15 cellular contexts compared by ENCODE assay signal in the genomic region with DNA sequence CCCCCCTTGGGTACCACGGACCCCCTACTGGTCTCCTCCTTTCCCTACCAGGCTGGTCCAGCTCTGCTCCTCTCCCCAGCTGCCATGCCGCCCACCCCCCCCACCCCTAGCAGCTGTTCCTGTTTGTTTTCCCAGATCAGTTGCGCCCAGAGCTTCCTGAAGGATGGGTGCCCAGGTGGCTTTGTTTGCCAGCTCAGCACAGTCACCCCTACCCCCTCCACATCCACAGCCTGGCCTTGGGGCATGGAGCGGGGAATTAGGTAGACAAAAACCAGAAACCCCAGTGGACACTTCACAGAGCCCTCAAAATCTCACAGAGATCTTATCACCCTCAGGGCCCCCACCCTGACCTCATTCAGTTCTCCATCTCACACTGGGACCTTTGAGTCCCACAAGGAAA. TPM values are rescaled to one million over a fixed set of nuclear protein-coding genes. Genes with fewer than 3 reads are reported as not detected.
DNase-seq lines count a peak whose midpoint lies in the region; ATAC-seq and TF ChIP-seq lines count a peak whose summit lies in the region.
"Had no signal": no experiment of that assay in that cellular context is flagged by ENCODE, and none has a peak within 500 bp of the region (broad histone marks: within the 10 kb centered on the region; RNA-seq: fewer than 3 reads in every experiment).

No MANE protein-coding gene starts in this region.

- TF ChIP-seq CTCF in Calu3 (IDR thresholded peaks at IDR 0.05; ENCODE audit: unreplicated experiment) (no peak), gastrocnemius medialis (IDR thresholded peaks at IDR 0.05 in 4 of 5, conservative IDR thresholded peaks at IDR 0.05 in 1 of 5) (no peak), osteocyte (IDR thresholded peaks at IDR 0.05) (no peak)

- WGBS in mesendoderm (ENCODE audit: extremely low coverage, insufficient coverage, low lambda C conversion rate), result no CpG with 5 or more reads among the region's 4 CpGs

- peaks cover 10% of the 10 kb centered on the region for H3K36me3 Mint-ChIP-seq in Calu3 (ENCODE audit: insufficient read depth, unreplicated experiment)
- H3K36me3 Mint-ChIP-seq in osteocyte (ENCODE audit: unreplicated experiment), result no peaks in the 10 kb centered on the region
- H3K36me3 Mint-ChIP-seq: activated naive CD8-positive, alpha-beta T cell treated with anti-CD3 and anti-CD28 coated beads for 36 hours had no signal

- intact Hi-C loops in Calu3 (cut with micrococcal nuclease; ENCODE audit: unreplicated experiment) (no loop called here), gastrocnemius medialis (cut with DNase I; ENCODE audit: low total_unique reads) (loop anchor here (1.0 to 10.0 kb wide), 5 partner anchors 122 to 298 kb away; a partner anchor contains a TSS)

- H3K4me1 Mint-ChIP-seq in Calu3 (ENCODE audit: low read depth, unreplicated experiment) (peaks cover 28% of the 10 kb centered on the region), osteocyte (ENCODE audit: unreplicated experiment) (peaks cover 13% of the 10 kb centered on the region)

- no peaks in the 10 kb centered on the region for H3K79me2 ChIP-seq in mesendoderm (ENCODE audit: control insufficient read depth, insufficient read depth, low read length)

- peak overlapping the region; percentile 71 for H3K4me3 Mint-ChIP-seq in Calu3 (ENCODE audit: low read depth, unreplicated experiment)
- H3K4me3 Mint-ChIP-seq in osteocyte (ENCODE audit: unreplicated experiment), result no peak overlapping the region
- H3K4me3 Mint-ChIP-seq: activated naive CD8-positive, alpha-beta T cell treated with anti-CD3 and anti-CD28 coated beads for 36 hours had no signal

- peak overlapping the region; percentile 68 for H3K18ac ChIP-seq in mesendoderm (ENCODE audit: low read length)

- no peak overlapping the region for H3K27ac ChIP-seq in mesendoderm (ENCODE audit: low read depth, low read length)
- H3K27ac ChIP-seq in gastrocnemius medialis, result peak overlapping the region in 2 of 4 donors; percentile 62 to 81

- no peaks in the 10 kb centered on the region for H3K9me3 ChIP-seq in gastrocnemius medialis

- H3K9ac ChIP-seq in mesendoderm (ENCODE audit: low read length), result no peak overlapping the region

- H3K79me1 ChIP-seq in mesendoderm (ENCODE audit: low read length), result no peaks in the 10 kb centered on the region

- no peak overlapping the region for H3K23ac ChIP-seq in mesendoderm (ENCODE audit: low read length)

- peak overlapping the region; percentile 87 for H3K56ac ChIP-seq in mesendoderm (ENCODE audit: low read length)

- peaks cover 78% of the 10 kb centered on the region for H3K27me3 Mint-ChIP-seq in Calu3 (ENCODE audit: unreplicated experiment)
- peaks cover 59% of the 10 kb centered on the region for H3K27me3 Mint-ChIP-seq in osteocyte (ENCODE audit: unreplicated experiment)

- H4K5ac ChIP-seq in mesendoderm (ENCODE audit: low read length), result no peak overlapping the region

- H3K27me3 ChIP-seq in mesendoderm (ENCODE audit: insufficient read depth, low read length, poor library complexity) (peaks cover 37% of the 10 kb centered on the region), gastrocnemius medialis (peaks cover 46 to 64% (median 54%) of the 10 kb centered on the region in 3 donors)

- H3K4me1 ChIP-seq in mesendoderm (ENCODE audit: control insufficient read depth, low read depth, low read length), result peaks cover 37% of the 10 kb centered on the region
- H3K4me1 ChIP-seq in gastrocnemius medialis, result peaks cover 10 to 21% of the 10 kb centered on the region in 2 donors

- H3K9me3 Mint-ChIP-seq in Calu3 (ENCODE audit: low read depth, unreplicated experiment) (no peaks in the 10 kb centered on the region), osteocyte (ENCODE audit: unreplicated experiment) (no peaks in the 10 kb centered on the region)
- H3K9me3 Mint-ChIP-seq: activated naive CD8-positive, alpha-beta T cell treated with anti-CD3 and anti-CD28 coated beads for 36 hours had no signal

- H3K27ac Mint-ChIP-seq in Calu3 (ENCODE audit: unreplicated experiment) (no peak overlapping the region), osteocyte (ENCODE audit: unreplicated experiment) (no peak overlapping the region)
- H3K27ac Mint-ChIP-seq: activated naive CD8-positive, alpha-beta T cell treated with anti-CD3 and anti-CD28 coated beads for 36 hours had no signal

- H2BK120ac ChIP-seq in mesendoderm (ENCODE audit: low read depth, low read length), result peak overlapping the region; percentile 3

- in situ Hi-C loops in gastrocnemius medialis (cut with MboI; ENCODE audit: low sequenced_read_pairs in 4 of 4), result no loop called here

- no peak overlapping the region for H3K4me2 ChIP-seq in mesendoderm (ENCODE audit: low read length)

- BruUV-seq in Calu3 (replicated peaks; lab: Mats Ljungman, UMichigan), result no TSS peak

- H2BK15ac ChIP-seq in mesendoderm (replicated peaks; ENCODE audit: low read depth), result no peak overlapping the region

- H2AK5ac ChIP-seq in mesendoderm (ENCODE audit: low read length), result peak overlapping the region; percentile 99

- H3K4ac ChIP-seq in mesendoderm (ENCODE audit: low read depth, low read length), result peak overlapping the region; percentile 44

- H3K4me3 ChIP-seq in mesendoderm (ENCODE audit: low read length) (no peak overlapping the region), gastrocnemius medialis (peak overlapping the region in 2 of 4 donors; percentile 52 to 53)

- CTCF ChIA-PET in Calu3 (lab: Charles Lee), result interaction anchor here (0.9 to 1.8 kb wide), 3 partner anchors 17 to 157 kb away, joined by 4 to 8 read pairs (median 5); no protein-coding TSS in a partner anchor

- H3K36me3 ChIP-seq in mesendoderm (ENCODE audit: control insufficient read depth, insufficient read depth, low read length) (no peaks in the 10 kb centered on the region), gastrocnemius medialis (no peaks in the 10 kb centered on the region)

- H4K8ac ChIP-seq in mesendoderm (ENCODE audit: low read depth, low read length), result no peak overlapping the region

- ATAC-seq in gastrocnemius medialis, result no peak
- ATAC-seq in HG03457 (IDR thresholded peaks at IDR 0.05; ENCODE audit: unreplicated experiment), result no peak

- no peak for TF ChIP-seq POLR2A in gastrocnemius medialis (IDR thresholded peaks at IDR 0.05)

- no peak for DNase-seq in Calu3
- peak; percentile 44 for DNase-seq in NCI-H146 treated with DMSO at 0.1 percent for 48 hours (lab: John Stamatoyannopoulos, UW; ENCODE audit: unreplicated experiment)
- peak; percentile 82 for DNase-seq in NCI-H748 (lab: John Stamatoyannopoulos, UW; ENCODE audit: unreplicated experiment)
- no peak for DNase-seq in mesendoderm
- DNase-seq in activated gamma-delta T cell (lab: John Stamatoyannopoulos, UW), result no peak
- no peak for DNase-seq in gastrocnemius medialis
- DNase-seq in osteocyte (ENCODE audit: extremely low spot score, unreplicated experiment), result no peak
- DNase-seq: activated CD4-positive, alpha-beta T cell treated with anti-CD3 and anti-CD28 coated beads for 1 hour; activated naive CD8-positive, alpha-beta T cell treated with anti-CD3 and anti-CD28 coated beads for 36 hours; central memory CD4-positive, alpha-beta T cell; NCI-H1048; T-helper 1 cell had no signal

- H2BK5ac ChIP-seq in mesendoderm (ENCODE audit: low read length), result peak overlapping the region; percentile 31

RNA-seq across cellular contexts. Expression of a gene that starts 3.7 kb away (rescaled TPM):
- total RNA-seq in Calu3 (2022) (not detected in 2 replicates), gastrocnemius medialis (not detected), osteocyte (not detected in 2 replicates)
- 0.10 TPM for polyA plus RNA-seq in mesendoderm (2013, experiment 1 of 2)
- not detected for polyA plus RNA-seq in mesendoderm (2013, experiment 2 of 2)
- total RNA-seq: activated naive CD8-positive, alpha-beta T cell treated with anti-CD3 and anti-CD28 coated beads for 36 hours; endothelial cell of umbilical vein; kidney epithelial cell had no signal
- polyA plus RNA-seq: endothelial cell of umbilical vein had no signal

RNA-seq across cellular contexts. Expression of a gene that starts 12.0 kb away (rescaled TPM):
- total RNA-seq in Calu3 (2022) (not detected in 2 replicates), gastrocnemius medialis (not detected), osteocyte (not detected in 2 replicates)
- 0.13 TPM for polyA plus RNA-seq in mesendoderm (2013, experiment 1 of 2)
- polyA plus RNA-seq in mesendoderm (2013, experiment 2 of 2), result 0.10 TPM
- total RNA-seq: activated naive CD8-positive, alpha-beta T cell treated with anti-CD3 and anti-CD28 coated beads for 36 hours; endothelial cell of umbilical vein; kidney epithelial cell had no signal
- polyA plus RNA-seq: endothelial cell of umbilical vein had no signal

RNA-seq across cellular contexts. Expression of a gene that starts 37.5 kb away (rescaled TPM):
- total RNA-seq in Calu3 (2022) (0.59 and 0.86 TPM in 2 replicates), gastrocnemius medialis (not detected), osteocyte (not detected in 2 replicates)
- polyA plus RNA-seq in mesendoderm (2013, experiment 1 of 2), result 0.11 TPM
- polyA plus RNA-seq in mesendoderm (2013, experiment 2 of 2), result 0.15 TPM
- total RNA-seq: activated naive CD8-positive, alpha-beta T cell treated with anti-CD3 and anti-CD28 coated beads for 36 hours; endothelial cell of umbilical vein had no signal

RNA-seq across cellular contexts. Expression of a gene that starts 44.4 kb away (rescaled TPM):
- total RNA-seq in Calu3 (2022) (0.68 and 1.3 TPM in 2 replicates), gastrocnemius medialis (under 1 TPM in 1 of 4 donors, not detected in 3; 0.09 TPM), osteocyte (not detected in 2 replicates)
- 0.22 TPM for polyA plus RNA-seq in mesendoderm (2013, experiment 1 of 2)
- 0.18 TPM for polyA plus RNA-seq in mesendoderm (2013, experiment 2 of 2)
- total RNA-seq: activated naive CD8-positive, alpha-beta T cell treated with anti-CD3 and anti-CD28 coated beads for 36 hours; endothelial cell of umbilical vein; kidney epithelial cell had no signal

Comparison
In these comparisons a context has a peak if more than half of its experiments do, and no peak if none do; other contexts are left out.
1. DNase-seq: peak in NCI-H146 treated with DMSO at 0.1 percent for 48 hours (single experiment) and NCI-H748 (single experiment); none in Calu3 (single experiment), mesendoderm (single experiment), activated gamma-delta T cell (single experiment), gastrocnemius medialis (0 of 2) and osteocyte (single experiment).